In genomic region chr4:128553665-128554515, GRCh38 we compare ENCODE assay signal across 8 cellular contexts.
DNase-seq lines count a peak whose midpoint lies in the region; ATAC-seq, FAIRE-seq and TF ChIP-seq lines count a peak whose summit lies in the region.

No MANE protein-coding gene starts in this region.

- intact Hi-C loops in activated CD4-positive, alpha-beta memory T cell treated with anti-CD3 and anti-CD28 coated beads for 36 hours (cut with micrococcal nuclease), result loop anchor here (1.0 to 10.0 kb wide), 4 partner anchors 40 to 269 kb away; partner anchors contain the start of gene PGRMC2
- intact Hi-C loops in kidney (cut with DNase I), result no loop called here

- CTCF ChIA-PET in activated naive CD4-positive, alpha-beta T cell treated with anti-CD3 and anti-CD28 coated beads, Interleukin-2, amount 10 ng/mL, durations not matched to agents 7 days and 5 days (lab: Charles Lee), result interaction anchor here (1.0 to 1.5 kb wide), 3 partner anchors 11 to 99 kb away, joined by 3 to 8 read pairs (median 3); no protein-coding TSS in a partner anchor
- CTCF ChIA-PET in activated CD4-positive, alpha-beta memory T cell treated with anti-CD3 and anti-CD28 coated beads for 36 hours (lab: Charles Lee), result interaction anchor here (0.7 to 3.8 kb wide), 2 partner anchors 21 to 25 kb away, joined by 3 to 21 read pairs; no protein-coding TSS in a partner anchor

- no peaks in the 10 kb centered on the region for H3K27me3 ChIP-seq in thoracic aorta (replicated peaks; ENCODE audit: insufficient read depth)

- ATAC-seq in thoracic aorta (ENCODE audit: insufficient number of reproducible peaks, low FRiP score, low read depth) (no peak), GM18502 (IDR thresholded peaks at IDR 0.05; ENCODE audit: poor library complexity, unreplicated experiment) (no peak), GM21423 (IDR thresholded peaks at IDR 0.05; ENCODE audit: unreplicated experiment) (no peak)

- H3K9me3 ChIP-seq in kidney (ENCODE audit: control insufficient read depth in 1 of 2, low read length in 2 of 2) (no peaks in the 10 kb centered on the region), thoracic aorta (no peaks in the 10 kb centered on the region)

- TF ChIP-seq CTCF in kidney (IDR thresholded peaks at IDR 0.05; ENCODE audit: borderline replicate concordance, extremely low read depth, insufficient read depth), result no peak
- TF ChIP-seq CTCF in thoracic aorta (IDR thresholded peaks at IDR 0.05), result no peak

- H3K4me1 ChIP-seq in kidney (ENCODE audit: control insufficient read depth in 1 of 2, insufficient read depth in 1 of 2, low read depth in 1 of 2, low read length in 2 of 2) (peaks cover 0 to 7% of the 10 kb centered on the region in 2 donors), thoracic aorta (ENCODE audit: control insufficient read depth in 1 of 2, low read depth in 2 of 2) (peaks cover 8 to 22% of the 10 kb centered on the region in 2 donors)

- H3K9ac ChIP-seq in kidney (ENCODE audit: low read length in 2 of 2), result peak overlapping the region; percentile 61 to 81

- H3K4me3 ChIP-seq in kidney (ENCODE audit: low read length in 2 of 2) (peak overlapping the region; percentile 71 to 93), thoracic aorta (peak overlapping the region; percentile 91)

- H3K27me3 Mint-ChIP-seq in activated naive CD4-positive, alpha-beta T cell treated with anti-CD3 and anti-CD28 coated beads, Interleukin-2, amount 10 ng/mL, durations not matched to agents 7 days and 5 days, result peaks cover 18% of the 10 kb centered on the region
- peaks cover 12% of the 10 kb centered on the region for H3K27me3 Mint-ChIP-seq in activated CD4-positive, alpha-beta memory T cell treated with anti-CD3 and anti-CD28 coated beads for 36 hours

- no peaks in the 10 kb centered on the region for H3K36me3 Mint-ChIP-seq in activated naive CD4-positive, alpha-beta T cell treated with anti-CD3 and anti-CD28 coated beads, Interleukin-2, amount 10 ng/mL, durations not matched to agents 7 days and 5 days
- no peaks in the 10 kb centered on the region for H3K36me3 Mint-ChIP-seq in activated CD4-positive, alpha-beta memory T cell treated with anti-CD3 and anti-CD28 coated beads for 36 hours

- no peaks in the 10 kb centered on the region for H3K9me3 Mint-ChIP-seq in activated naive CD4-positive, alpha-beta T cell treated with anti-CD3 and anti-CD28 coated beads, Interleukin-2, amount 10 ng/mL, durations not matched to agents 7 days and 5 days
- H3K9me3 Mint-ChIP-seq in activated CD4-positive, alpha-beta memory T cell treated with anti-CD3 and anti-CD28 coated beads for 36 hours, result no peaks in the 10 kb centered on the region

- peak overlapping the region; percentile 92 for H3K27ac Mint-ChIP-seq in activated naive CD4-positive, alpha-beta T cell treated with anti-CD3 and anti-CD28 coated beads, Interleukin-2, amount 10 ng/mL, durations not matched to agents 7 days and 5 days
- no peak overlapping the region for H3K27ac Mint-ChIP-seq in activated CD4-positive, alpha-beta memory T cell treated with anti-CD3 and anti-CD28 coated beads for 36 hours

- H3K4me1 Mint-ChIP-seq in activated naive CD4-positive, alpha-beta T cell treated with anti-CD3 and anti-CD28 coated beads, Interleukin-2, amount 10 ng/mL, durations not matched to agents 7 days and 5 days, result peaks cover 14% of the 10 kb centered on the region
- H3K4me1 Mint-ChIP-seq in activated CD4-positive, alpha-beta memory T cell treated with anti-CD3 and anti-CD28 coated beads for 36 hours (ENCODE audit: low read depth), result peaks cover 14% of the 10 kb centered on the region

- H3K4me3 Mint-ChIP-seq in activated naive CD4-positive, alpha-beta T cell treated with anti-CD3 and anti-CD28 coated beads, Interleukin-2, amount 10 ng/mL, durations not matched to agents 7 days and 5 days, result peak overlapping the region; percentile 93
- H3K4me3 Mint-ChIP-seq in activated CD4-positive, alpha-beta memory T cell treated with anti-CD3 and anti-CD28 coated beads for 36 hours, result peak overlapping the region; percentile 84

- no peak for FAIRE-seq in kidney (lab: Jason Lieb, UNC)

- H3K36me3 ChIP-seq in kidney (ENCODE audit: control insufficient read depth in 1 of 2, insufficient read depth in 2 of 2, low read length in 2 of 2), result no peaks in the 10 kb centered on the region
- no peaks in the 10 kb centered on the region for H3K36me3 ChIP-seq in thoracic aorta

- H3K27ac ChIP-seq in kidney (ENCODE audit: low read depth in 2 of 2, low read length in 2 of 2) (peak overlapping the region; percentile 81 to 98), thoracic aorta (peak overlapping the region; percentile 90 to 93)

- POLR2A ChIA-PET in activated CD4-positive, alpha-beta memory T cell treated with anti-CD3 and anti-CD28 coated beads for 36 hours (lab: Charles Lee), result no interaction called here

- no peak for DNase-seq in activated naive CD4-positive, alpha-beta T cell treated with anti-CD3 and anti-CD28 coated beads, Interleukin-2, amount 10 ng/mL, durations not matched to agents 7 days and 5 days
- no peak for DNase-seq in activated naive CD4-positive, alpha-beta T cell treated with Interleukin-2 at 50 U/mL for 16 hours
- DNase-seq in activated CD4-positive, alpha-beta memory T cell treated with anti-CD3 and anti-CD28 coated beads for 36 hours, result no peak
- no peak for DNase-seq in kidney
- DNase-seq in thoracic aorta (ENCODE audit: low spot score), result no peak
- DNase-seq in NCI-H69 (lab: John Stamatoyannopoulos, UW), result no peak
